Comparison of ENCODE assay signal across 36 cellular contexts in genomic region chr4:177737387-177737965, GRCh38.
DNase-seq lines count a peak whose midpoint lies in the region; ATAC-seq, FAIRE-seq and TF ChIP-seq lines count a peak whose summit lies in the region.
"Had no signal": no experiment of that assay in that cellular context is flagged by ENCODE, and none has a peak within 500 bp of the region (broad histone marks: within the 10 kb centered on the region; RNA-seq: fewer than 3 reads in every experiment).

No MANE protein-coding gene starts in this region.

- no peak for TF ChIP-seq EP300 in tibial nerve (IDR thresholded peaks at IDR 0.05)

- no peak overlapping the region for H3K9ac ChIP-seq in H9 (ENCODE audit: extremely low read depth, insufficient read length, low read length)
- H3K9ac ChIP-seq: KMS-11 had no signal

- TF ChIP-seq CTCF in tibial nerve (IDR thresholded peaks at IDR 0.05): no peak
- TF ChIP-seq CTCF in H9 (conservative IDR thresholded peaks at IDR 0.05): no peak

- no peaks in the 10 kb centered on the region for H3K79me1 ChIP-seq in H9 (ENCODE audit: insufficient read depth, low read depth, low read length, poor library complexity, severe bottlenecking)

- H3K27ac Mint-ChIP-seq in H9: no peak overlapping the region
- H3K27ac Mint-ChIP-seq in CD8-positive, alpha-beta memory T cell: no peak overlapping the region
- H3K27ac Mint-ChIP-seq: activated CD4-positive, alpha-beta T cell treated with anti-CD3 and anti-CD28 coated beads for 36 hours; activated CD8-positive, alpha-beta T cell treated with anti-CD3 and anti-CD28 coated beads, Interleukin-2, amount 10 ng/mL, durations not matched to agents 7 days and 5 days; activated naive CD4-positive, alpha-beta T cell treated with anti-CD3 and anti-CD28 coated beads, Interleukin-2, amount 10 ng/mL, durations not matched to agents 7 days and 5 days; CD4-positive, CD25-positive, alpha-beta regulatory T cell; progenitor cell of endocrine pancreas; stimulated activated naive CD8-positive, alpha-beta T cell treated with anti-CD3 and anti-CD28 coated beads, Interleukin-15, Interleukin-2, amounts not matched to agents 100 ng/mL and 50 ng/mL, for 24 hours had no signal

- no peak overlapping the region for H3K4ac ChIP-seq in H9 (ENCODE audit: low read depth, low read length)

- H3K4me3 ChIP-seq in tibial nerve: no peak overlapping the region
- H3K4me3 ChIP-seq in CD8-positive, alpha-beta memory T cell (ENCODE audit: low read length): no peak overlapping the region
- H3K4me3 ChIP-seq: gastroesophageal sphincter, HAP-1, hepatocyte, right lobe of liver, SJCRH30, spleen, testis had no signal

- no peak overlapping the region for H2BK12ac ChIP-seq in H9 (ENCODE audit: insufficient read length, low read depth, low read length)

- no peak overlapping the region for H4K5ac ChIP-seq in H9 (ENCODE audit: insufficient read length, low read depth, low read length)

- no peak overlapping the region for H3K56ac ChIP-seq in H9 (ENCODE audit: insufficient read length, low read depth, low read length)

- no peak overlapping the region for H3K4me2 ChIP-seq in H9 (ENCODE audit: insufficient read depth, insufficient read length, low read length)
- H3K4me2 ChIP-seq: hepatocyte, KMS-11 had no signal

- 86% methylated on average over 2 of the region's 2 CpGs for WGBS in tibial nerve, 2 donors
- no CpG with 5 or more reads among the region's 2 CpGs for WGBS in H9 (ENCODE audit: extremely low coverage, insufficient read length, low lambda C conversion rate)

- no peak overlapping the region for H4K91ac ChIP-seq in H9 (ENCODE audit: insufficient read length, low read depth, low read length)

- H3K27me3 ChIP-seq in tibial nerve (no peaks in the 10 kb centered on the region), H9 (ENCODE audit: insufficient read depth, low read length) (no peaks in the 10 kb centered on the region)
- H3K27me3 ChIP-seq in CD8-positive, alpha-beta memory T cell (ENCODE audit: insufficient read depth, low read length, poor library complexity, severe bottlenecking): no peaks in the 10 kb centered on the region
- H3K27me3 ChIP-seq: gastroesophageal sphincter, hepatocyte, right lobe of liver, SJCRH30, spleen, testis had no signal

- H2BK5ac ChIP-seq in H9 (ENCODE audit: insufficient read length, low read length): no peak overlapping the region

- no peak overlapping the region for H3K14ac ChIP-seq in H9 (ENCODE audit: insufficient read depth, low read length)

- H3K4me1 ChIP-seq in tibial nerve (no peaks in the 10 kb centered on the region), H9 (ENCODE audit: insufficient read depth, low read length) (no peaks in the 10 kb centered on the region)
- no peaks in the 10 kb centered on the region for H3K4me1 ChIP-seq in CD8-positive, alpha-beta memory T cell (ENCODE audit: insufficient read depth, low read length)
- H3K4me1 ChIP-seq: gastroesophageal sphincter, HAP-1, right lobe of liver, SJCRH30, spleen, testis had no signal

- H3K4me1 Mint-ChIP-seq in H9: no peaks in the 10 kb centered on the region
- H3K4me1 Mint-ChIP-seq in CD8-positive, alpha-beta memory T cell: no peaks in the 10 kb centered on the region
- H3K4me1 Mint-ChIP-seq: activated naive CD4-positive, alpha-beta T cell treated with anti-CD3 and anti-CD28 coated beads, Interleukin-2, amount 10 ng/mL, durations not matched to agents 7 days and 5 days had no signal

- H4K20me1 ChIP-seq in H9 (ENCODE audit: control insufficient read depth, insufficient read depth, insufficient read length): no peaks in the 10 kb centered on the region

- no peak overlapping the region for H3T11ph ChIP-seq in H9 (ENCODE audit: low read length)

- CTCF ChIA-PET in CD8-positive, alpha-beta memory T cell (lab: Charles Lee): no interaction called here

- H3K18ac ChIP-seq in H9 (ENCODE audit: insufficient read length, low read depth, low read length): no peak overlapping the region

- no peaks in the 10 kb centered on the region for H3K27me3 Mint-ChIP-seq in H9 (ENCODE audit: low read depth)
- H3K27me3 Mint-ChIP-seq in CD8-positive, alpha-beta memory T cell: no peaks in the 10 kb centered on the region
- H3K27me3 Mint-ChIP-seq: activated naive CD4-positive, alpha-beta T cell treated with anti-CD3 and anti-CD28 coated beads, Interleukin-2, amount 10 ng/mL, durations not matched to agents 7 days and 5 days; CD4-positive, CD25-positive, alpha-beta regulatory T cell; progenitor cell of endocrine pancreas had no signal

- H3K27ac ChIP-seq in tibial nerve (no peak overlapping the region), H9 (ENCODE audit: insufficient read length, low read depth, low read length) (no peak overlapping the region)
- no peak overlapping the region for H3K27ac ChIP-seq in CD8-positive, alpha-beta memory T cell (ENCODE audit: low read depth, low read length)
- H3K27ac ChIP-seq: gastroesophageal sphincter, hepatocyte, HL-60, KMS-11, right lobe of liver, SJCRH30, spleen, testis, VCaP had no signal

- no peak overlapping the region for H2BK120ac ChIP-seq in H9 (ENCODE audit: low read depth, low read length, poor library complexity, severe bottlenecking)

- no peak overlapping the region for H2AK5ac ChIP-seq in H9 (ENCODE audit: insufficient read length, low read length)

- H3K79me2 ChIP-seq in H9 (ENCODE audit: insufficient read depth, low read length): no peaks in the 10 kb centered on the region
- H3K79me2 ChIP-seq: hepatocyte had no signal

- H3K9me3 Mint-ChIP-seq in H9: no peaks in the 10 kb centered on the region
- peaks cover 0 to 5% (median 2%) of the 10 kb centered on the region in 5 donors for H3K9me3 Mint-ChIP-seq in CD8-positive, alpha-beta memory T cell
- H3K9me3 Mint-ChIP-seq: activated naive CD4-positive, alpha-beta T cell treated with anti-CD3 and anti-CD28 coated beads, Interleukin-2, amount 10 ng/mL, durations not matched to agents 7 days and 5 days had no signal

- ATAC-seq in HG02798 (IDR thresholded peaks at IDR 0.05; ENCODE audit: poor library complexity, unreplicated experiment): peak; percentile 55
- ATAC-seq: activated CD4-positive, alpha-beta T cell treated with anti-CD3 and anti-CD28 coated beads for 36 hours; activated CD8-positive, alpha-beta T cell treated with anti-CD3 and anti-CD28 coated beads, Interleukin-2, amount 10 ng/mL, durations not matched to agents 7 days and 5 days; gastroesophageal sphincter; left ventricle myocardium superior; right lobe of liver had no signal

- H2BK20ac ChIP-seq in H9 (ENCODE audit: low read depth, low read length, poor library complexity, severe bottlenecking): no peak overlapping the region

- H2BK15ac ChIP-seq in H9 (ENCODE audit: low read depth, low read length): no peak overlapping the region

- H2AFZ ChIP-seq in H9 (ENCODE audit: low read length): no peak overlapping the region
- H2AFZ ChIP-seq: hepatocyte had no signal

- H3K4me3 Mint-ChIP-seq in H9: no peak overlapping the region
- no peak overlapping the region for H3K4me3 Mint-ChIP-seq in CD8-positive, alpha-beta memory T cell
- H3K4me3 Mint-ChIP-seq: activated CD4-positive, alpha-beta T cell treated with anti-CD3 and anti-CD28 coated beads for 36 hours; activated CD8-positive, alpha-beta T cell treated with anti-CD3 and anti-CD28 coated beads, Interleukin-2, amount 10 ng/mL, durations not matched to agents 7 days and 5 days; activated naive CD4-positive, alpha-beta T cell treated with anti-CD3 and anti-CD28 coated beads, Interleukin-2, amount 10 ng/mL, durations not matched to agents 7 days and 5 days; CD4-positive, CD25-positive, alpha-beta regulatory T cell; stimulated activated naive CD8-positive, alpha-beta T cell treated with anti-CD3 and anti-CD28 coated beads, Interleukin-15, Interleukin-2, amounts not matched to agents 100 ng/mL and 50 ng/mL, for 24 hours had no signal

- no peak overlapping the region for H3K23ac ChIP-seq in H9 (ENCODE audit: insufficient read length, low read depth, low read length)

- POLR2A ChIA-PET in CD8-positive, alpha-beta memory T cell (lab: Charles Lee): no interaction called here

- H3K36me3 ChIP-seq in tibial nerve: no peaks in the 10 kb centered on the region
- H3K36me3 ChIP-seq in CD8-positive, alpha-beta memory T cell (ENCODE audit: insufficient read depth, low read length): no peaks in the 10 kb centered on the region
- H3K36me3 ChIP-seq: gastroesophageal sphincter, HAP-1, right lobe of liver, SJCRH30, spleen had no signal

- peak; percentile 89 for FAIRE-seq in RCC 7860 (lab: Jason Lieb, UNC)
- FAIRE-seq: A204.1, bronchial epithelial cell, D721Med had no signal

- H3K9me3 ChIP-seq in tibial nerve (no peaks in the 10 kb centered on the region), H9 (ENCODE audit: control insufficient read depth, low read depth, low read length) (no peaks in the 10 kb centered on the region)
- H3K9me3 ChIP-seq in CD8-positive, alpha-beta memory T cell (ENCODE audit: low read length): no peaks in the 10 kb centered on the region
- H3K9me3 ChIP-seq: gastroesophageal sphincter, HAP-1, right lobe of liver, SJCRH30, spleen, testis had no signal

- TF ChIP-seq POLR2A in tibial nerve (IDR thresholded peaks at IDR 0.05): no peak

- DNase-seq in EL: peak; percentile 10
- DNase-seq in RCC 7860 (ENCODE audit: low spot score): peak; percentile 72
- peak; percentile 19 for DNase-seq in iris pigment epithelial cell (ENCODE audit: low read depth)
- no peak for DNase-seq in AG08396 (ENCODE audit: low spot score)
- DNase-seq in tibial nerve (ENCODE audit: low spot score in 2 of 2): no peak
- DNase-seq in H9: no peak
- no peak for DNase-seq in CD8-positive, alpha-beta memory T cell
- DNase-seq: activated CD4-positive, alpha-beta T cell treated with anti-CD3 and anti-CD28 coated beads for 36 hours; activated CD8-positive, alpha-beta T cell treated with anti-CD3 and anti-CD28 coated beads, Interleukin-2, amount 10 ng/mL, durations not matched to agents 7 days and 5 days; activated naive CD4-positive, alpha-beta T cell treated with anti-CD3 and anti-CD28 coated beads, Interleukin-2, amount 10 ng/mL, durations not matched to agents 7 days and 5 days; AML-193; amniotic stem cell; CD4-positive, CD25-positive, alpha-beta regulatory T cell; DND-41; left ventricle myocardium superior; NCI-H1436 treated with DMSO at 0.1 percent for 48 hours; NCI-H446; NCI-H774; right lobe of liver; SJCRH30; spleen; stimulated activated CD8-positive, alpha-beta memory T cell treated with anti-CD3 and anti-CD28 coated beads, Interleukin-4, amount 100 ng/mL, for 48 hours; SW 1271; testis had no signal

- H4K8ac ChIP-seq in H9 (replicated peaks; ENCODE audit: insufficient read length, low read depth, low read length): no peak overlapping the region

- H3K23me2 ChIP-seq in H9 (ENCODE audit: insufficient read length, low read depth, low read length, poor library complexity, severe bottlenecking): no peaks in the 10 kb centered on the region

- H3K36me3 Mint-ChIP-seq in H9 (ENCODE audit: insufficient read depth in 1 of 3, low read depth in 3 of 3): no peaks in the 10 kb centered on the region
- H3K36me3 Mint-ChIP-seq in CD8-positive, alpha-beta memory T cell: no peaks in the 10 kb centered on the region
- H3K36me3 Mint-ChIP-seq: activated naive CD4-positive, alpha-beta T cell treated with anti-CD3 and anti-CD28 coated beads, Interleukin-2, amount 10 ng/mL, durations not matched to agents 7 days and 5 days; CD4-positive, CD25-positive, alpha-beta regulatory T cell had no signal

Comparison
In these comparisons a context has a peak if more than half of its experiments do, and no peak if none do; other contexts are left out.
1. DNase-seq: peak in EL (single experiment), RCC 7860 (single experiment) and iris pigment epithelial cell (single experiment); none in AG08396 (single experiment), tibial nerve (0 of 2), H9 (single experiment) and CD8-positive, alpha-beta memory T cell (0 of 5).